1 cellular context compared by ENCODE assay signal in the genomic region with DNA sequence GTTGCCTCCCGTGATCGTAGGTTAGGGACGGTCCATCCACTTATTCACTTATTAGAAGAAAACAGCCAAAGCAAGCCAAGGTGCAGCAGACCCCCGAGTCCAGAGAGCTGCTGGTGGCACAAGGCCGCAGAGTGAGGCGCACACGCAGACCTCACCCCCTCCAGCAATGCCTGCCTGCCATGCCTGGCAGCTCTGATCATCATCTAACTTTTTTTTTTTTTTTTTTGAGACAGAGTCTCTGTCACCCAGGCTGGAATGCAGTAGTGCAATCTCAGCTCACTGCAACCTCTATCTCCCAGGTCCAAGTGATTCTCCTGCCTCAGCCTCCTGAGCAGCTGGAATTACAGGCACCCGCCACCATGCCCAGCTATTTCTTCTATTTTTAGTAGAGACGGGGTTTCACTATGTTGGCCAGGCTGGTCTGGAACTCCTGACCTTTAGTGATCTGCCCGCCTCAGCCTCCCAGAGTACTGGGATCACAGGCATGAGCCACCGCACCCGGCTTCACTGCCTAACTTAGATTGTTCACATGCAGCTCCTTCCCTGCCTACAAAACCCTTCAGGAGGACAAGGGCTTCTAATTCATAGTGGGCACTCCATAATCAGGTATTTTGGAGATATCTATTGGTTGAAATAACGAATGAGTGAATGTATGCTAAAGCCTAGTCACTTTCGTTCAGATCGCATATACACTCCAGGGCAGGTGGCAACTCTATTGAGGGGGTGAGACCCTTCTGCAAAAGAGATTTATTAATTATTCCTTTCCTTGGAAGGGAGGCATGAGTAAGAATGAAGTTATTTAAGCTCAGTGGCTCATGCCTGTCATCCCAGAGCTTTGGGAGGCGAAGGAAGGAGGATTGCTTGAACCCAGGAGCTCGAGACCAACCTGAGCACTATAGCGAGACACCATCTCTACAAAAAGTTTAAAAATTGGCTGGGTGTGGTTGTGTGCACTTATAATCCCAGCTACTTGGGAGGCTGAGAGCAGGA.
TF ChIP-seq lines count a peak whose summit lies in the region.

No MANE protein-coding gene starts in this region.

TF ChIP-seq in H1, 55 proteins besides CTCF, POLR2A, EP300 and RAD21:
- TF ChIP-seq ASH2L (IDR thresholded peaks at IDR 0.05; ENCODE audit: low read length), result no peak
- no peak for TF ChIP-seq EZH2 (IDR thresholded peaks at IDR 0.05; ENCODE audit: low read depth, low read length, severe bottlenecking)
- no peak for TF ChIP-seq RBBP5 (IDR thresholded peaks at IDR 0.05; ENCODE audit: borderline replicate concordance, low read depth, low read length)
- no peak for TF ChIP-seq HDAC2 (IDR thresholded peaks at IDR 0.05; ENCODE audit: borderline replicate concordance in 1 of 2, low read depth in 2 of 2, low read length in 2 of 2)
- no peak for TF ChIP-seq CTBP2 (IDR thresholded peaks at IDR 0.05; ENCODE audit: borderline replicate concordance, insufficient read depth, insufficient read length, low read length)
- TF ChIP-seq NRF1 (IDR thresholded peaks at IDR 0.05; ENCODE audit: low read depth, low read length), result no peak
- TF ChIP-seq CHD2 (IDR thresholded peaks at IDR 0.05; ENCODE audit: low read length), result no peak
- TF ChIP-seq CBX5 (IDR thresholded peaks at IDR 0.05; ENCODE audit: low read depth, low read length), result no peak
- TF ChIP-seq, protein P1, sequence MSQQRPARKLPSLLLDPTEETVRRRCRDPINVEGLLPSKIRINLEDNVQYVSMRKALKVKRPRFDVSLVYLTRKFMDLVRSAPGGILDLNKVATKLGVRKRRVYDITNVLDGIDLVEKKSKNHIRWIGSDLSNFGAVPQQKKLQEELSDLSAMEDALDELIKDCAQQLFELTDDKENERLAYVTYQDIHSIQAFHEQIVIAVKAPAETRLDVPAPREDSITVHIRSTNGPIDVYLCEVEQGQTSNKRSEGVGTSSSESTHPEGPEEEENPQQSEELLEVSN (IDR thresholded peaks at IDR 0.05), result no peak
- TF ChIP-seq SP1 (IDR thresholded peaks at IDR 0.05; ENCODE audit: low read depth, low read length), result no peak
- TF ChIP-seq EGR1 (IDR thresholded peaks at IDR 0.05; ENCODE audit: borderline replicate concordance, low read depth, low read length), result no peak
- TF ChIP-seq HDAC6 (IDR thresholded peaks at IDR 0.05; ENCODE audit: low read depth, low read length), result no peak
- no peak for TF ChIP-seq KDM1A (IDR thresholded peaks at IDR 0.05; ENCODE audit: borderline replicate concordance, low read length)
- TF ChIP-seq POLR2AphosphoS5 (IDR thresholded peaks at IDR 0.05; ENCODE audit: low read depth, low read length), result no peak
- no peak for TF ChIP-seq SP2 (IDR thresholded peaks at IDR 0.05; ENCODE audit: low read length)
- TF ChIP-seq SIRT6 (IDR thresholded peaks at IDR 0.05; ENCODE audit: low read length), result no peak
